Comparison of ENCODE assay signal across 5 cellular contexts in genomic region chr6:86765211-86765610, GRCh38.
"Had no signal": no experiment of that assay in that cellular context is flagged by ENCODE, and none has a peak within 500 bp of the region (broad histone marks: within the 10 kb centered on the region; RNA-seq: fewer than 3 reads in every experiment).

No MANE protein-coding gene starts in this region.

- ATAC-seq: HepG2, K562 had no signal

- H3K27ac ChIP-seq: HL-60 had no signal

- H3K4me3 ChIP-seq: K562 had no signal

- DNase-seq: IMR-90, KBM-7 had no signal
